ENCODE assay signal across 1 cellular context in the genomic region with DNA sequence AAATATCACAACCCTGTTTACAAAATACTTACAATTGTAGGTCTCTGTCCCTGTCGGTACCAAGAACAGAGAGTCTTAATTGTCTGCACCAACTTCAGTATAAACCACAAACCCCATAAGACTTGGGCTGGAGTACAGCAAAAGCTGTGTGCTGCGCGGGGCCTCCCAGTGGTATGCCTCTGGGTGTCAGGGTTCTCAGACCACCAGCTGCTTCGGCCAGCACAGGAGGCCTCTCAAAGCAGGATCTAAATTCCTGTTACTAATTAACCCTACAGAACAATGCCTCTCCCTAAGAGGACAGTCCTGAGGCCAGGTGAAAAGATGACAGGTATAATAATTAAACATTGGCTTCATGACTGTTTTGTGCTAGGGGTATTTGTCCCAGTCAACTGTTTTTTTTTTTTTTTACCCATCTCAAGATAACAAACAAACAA.
TF ChIP-seq lines count a peak whose summit lies in the region.

No MANE protein-coding gene starts in this region.

TF ChIP-seq in HepG2, 621 proteins besides CTCF, POLR2A, EP300 and RAD21 (continued from another document and continues in another):
- TF ChIP-seq FOSL2 (CRISPR knock-in tag; IDR thresholded peaks at IDR 0.05) = peak; percentile 38; the same call in 1 of the 2 replicates
- TF ChIP-seq, protein P1, sequence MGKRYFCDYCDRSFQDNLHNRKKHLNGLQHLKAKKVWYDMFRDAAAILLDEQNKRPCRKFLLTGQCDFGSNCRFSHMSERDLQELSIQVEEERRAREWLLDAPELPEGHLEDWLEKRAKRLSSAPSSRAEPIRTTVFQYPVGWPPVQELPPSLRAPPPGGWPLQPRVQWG (CRISPR knock-in tag; IDR thresholded peaks at IDR 0.05; ENCODE audit: borderline replicate concordance, low read depth) = no peak
- TF ChIP-seq ZNF34 (CRISPR knock-in tag; IDR thresholded peaks at IDR 0.05; ENCODE audit: borderline replicate concordance) = no peak
- TF ChIP-seq, protein P2, sequence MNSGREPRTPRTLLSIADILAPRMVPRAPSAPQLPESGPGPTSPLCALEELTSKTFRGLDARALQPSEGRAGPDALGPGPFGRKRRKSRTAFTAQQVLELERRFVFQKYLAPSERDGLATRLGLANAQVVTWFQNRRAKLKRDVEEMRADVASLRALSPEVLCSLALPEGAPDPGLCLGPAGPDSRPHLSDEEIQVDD (CRISPR knock-in tag; IDR thresholded peaks at IDR 0.05; ENCODE audit: borderline replicate concordance) = no peak
- no peak for TF ChIP-seq REPIN1 (CRISPR knock-in tag; IDR thresholded peaks at IDR 0.05; ENCODE audit: borderline replicate concordance, low read depth)
- peak; percentile 40; the same call in 1 of the 2 replicates for TF ChIP-seq HNF4A (CRISPR knock-in tag; IDR thresholded peaks at IDR 0.05)
- TF ChIP-seq ZNF350 (CRISPR knock-in tag; IDR thresholded peaks at IDR 0.05; ENCODE audit: borderline replicate concordance, low read depth) = no peak
- TF ChIP-seq, protein P3, sequence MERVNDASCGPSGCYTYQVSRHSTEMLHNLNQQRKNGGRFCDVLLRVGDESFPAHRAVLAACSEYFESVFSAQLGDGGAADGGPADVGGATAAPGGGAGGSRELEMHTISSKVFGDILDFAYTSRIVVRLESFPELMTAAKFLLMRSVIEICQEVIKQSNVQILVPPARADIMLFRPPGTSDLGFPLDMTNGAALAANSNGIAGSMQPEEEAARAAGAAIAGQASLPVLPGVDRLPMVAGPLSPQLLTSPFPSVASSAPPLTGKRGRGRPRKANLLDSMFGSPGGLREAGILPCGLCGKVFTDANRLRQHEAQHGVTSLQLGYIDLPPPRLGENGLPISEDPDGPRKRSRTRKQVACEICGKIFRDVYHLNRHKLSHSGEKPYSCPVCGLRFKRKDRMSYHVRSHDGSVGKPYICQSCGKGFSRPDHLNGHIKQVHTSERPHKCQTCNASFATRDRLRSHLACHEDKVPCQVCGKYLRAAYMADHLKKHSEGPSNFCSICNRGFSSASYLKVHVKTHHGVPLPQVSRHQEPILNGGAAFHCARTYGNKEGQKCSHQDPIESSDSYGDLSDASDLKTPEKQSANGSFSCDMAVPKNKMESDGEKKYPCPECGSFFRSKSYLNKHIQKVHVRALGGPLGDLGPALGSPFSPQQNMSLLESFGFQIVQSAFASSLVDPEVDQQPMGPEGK (CRISPR knock-in tag; IDR thresholded peaks at IDR 0.05) = no peak
- TF ChIP-seq FOXJ3 (CRISPR knock-in tag; IDR thresholded peaks at IDR 0.05; ENCODE audit: borderline replicate concordance) = 0 out of 2 replicates have a peak, but pooled peaks have one; percentile 22
- TF ChIP-seq, protein P4, sequence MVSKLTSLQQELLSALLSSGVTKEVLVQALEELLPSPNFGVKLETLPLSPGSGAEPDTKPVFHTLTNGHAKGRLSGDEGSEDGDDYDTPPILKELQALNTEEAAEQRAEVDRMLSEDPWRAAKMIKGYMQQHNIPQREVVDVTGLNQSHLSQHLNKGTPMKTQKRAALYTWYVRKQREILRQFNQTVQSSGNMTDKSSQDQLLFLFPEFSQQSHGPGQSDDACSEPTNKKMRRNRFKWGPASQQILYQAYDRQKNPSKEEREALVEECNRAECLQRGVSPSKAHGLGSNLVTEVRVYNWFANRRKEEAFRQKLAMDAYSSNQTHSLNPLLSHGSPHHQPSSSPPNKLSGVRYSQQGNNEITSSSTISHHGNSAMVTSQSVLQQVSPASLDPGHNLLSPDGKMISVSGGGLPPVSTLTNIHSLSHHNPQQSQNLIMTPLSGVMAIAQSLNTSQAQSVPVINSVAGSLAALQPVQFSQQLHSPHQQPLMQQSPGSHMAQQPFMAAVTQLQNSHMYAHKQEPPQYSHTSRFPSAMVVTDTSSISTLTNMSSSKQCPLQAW (CRISPR knock-in tag; IDR thresholded peaks at IDR 0.05) = peak; percentile 95
- TF ChIP-seq, protein P5, sequence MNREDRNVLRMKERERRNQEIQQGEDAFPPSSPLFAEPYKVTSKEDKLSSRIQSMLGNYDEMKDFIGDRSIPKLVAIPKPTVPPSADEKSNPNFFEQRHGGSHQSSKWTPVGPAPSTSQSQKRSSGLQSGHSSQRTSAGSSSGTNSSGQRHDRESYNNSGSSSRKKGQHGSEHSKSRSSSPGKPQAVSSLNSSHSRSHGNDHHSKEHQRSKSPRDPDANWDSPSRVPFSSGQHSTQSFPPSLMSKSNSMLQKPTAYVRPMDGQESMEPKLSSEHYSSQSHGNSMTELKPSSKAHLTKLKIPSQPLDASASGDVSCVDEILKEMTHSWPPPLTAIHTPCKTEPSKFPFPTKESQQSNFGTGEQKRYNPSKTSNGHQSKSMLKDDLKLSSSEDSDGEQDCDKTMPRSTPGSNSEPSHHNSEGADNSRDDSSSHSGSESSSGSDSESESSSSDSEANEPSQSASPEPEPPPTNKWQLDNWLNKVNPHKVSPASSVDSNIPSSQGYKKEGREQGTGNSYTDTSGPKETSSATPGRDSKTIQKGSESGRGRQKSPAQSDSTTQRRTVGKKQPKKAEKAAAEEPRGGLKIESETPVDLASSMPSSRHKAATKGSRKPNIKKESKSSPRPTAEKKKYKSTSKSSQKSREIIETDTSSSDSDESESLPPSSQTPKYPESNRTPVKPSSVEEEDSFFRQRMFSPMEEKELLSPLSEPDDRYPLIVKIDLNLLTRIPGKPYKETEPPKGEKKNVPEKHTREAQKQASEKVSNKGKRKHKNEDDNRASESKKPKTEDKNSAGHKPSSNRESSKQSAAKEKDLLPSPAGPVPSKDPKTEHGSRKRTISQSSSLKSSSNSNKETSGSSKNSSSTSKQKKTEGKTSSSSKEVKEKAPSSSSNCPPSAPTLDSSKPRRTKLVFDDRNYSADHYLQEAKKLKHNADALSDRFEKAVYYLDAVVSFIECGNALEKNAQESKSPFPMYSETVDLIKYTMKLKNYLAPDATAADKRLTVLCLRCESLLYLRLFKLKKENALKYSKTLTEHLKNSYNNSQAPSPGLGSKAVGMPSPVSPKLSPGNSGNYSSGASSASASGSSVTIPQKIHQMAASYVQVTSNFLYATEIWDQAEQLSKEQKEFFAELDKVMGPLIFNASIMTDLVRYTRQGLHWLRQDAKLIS (CRISPR knock-in tag; IDR thresholded peaks at IDR 0.05) = no peak
- TF ChIP-seq ZNF383 (CRISPR knock-in tag; IDR thresholded peaks at IDR 0.05; ENCODE audit: borderline replicate concordance) = no peak
- no peak for TF ChIP-seq MAFK (conservative IDR thresholded peaks at IDR 0.05 in 1 of 2, IDR thresholded peaks at IDR 0.05 in 1 of 2; ENCODE audit: low read length in 2 of 2)
- TF ChIP-seq ZNF709 (CRISPR knock-in tag; IDR thresholded peaks at IDR 0.05) = no peak
- TF ChIP-seq, protein P6, sequence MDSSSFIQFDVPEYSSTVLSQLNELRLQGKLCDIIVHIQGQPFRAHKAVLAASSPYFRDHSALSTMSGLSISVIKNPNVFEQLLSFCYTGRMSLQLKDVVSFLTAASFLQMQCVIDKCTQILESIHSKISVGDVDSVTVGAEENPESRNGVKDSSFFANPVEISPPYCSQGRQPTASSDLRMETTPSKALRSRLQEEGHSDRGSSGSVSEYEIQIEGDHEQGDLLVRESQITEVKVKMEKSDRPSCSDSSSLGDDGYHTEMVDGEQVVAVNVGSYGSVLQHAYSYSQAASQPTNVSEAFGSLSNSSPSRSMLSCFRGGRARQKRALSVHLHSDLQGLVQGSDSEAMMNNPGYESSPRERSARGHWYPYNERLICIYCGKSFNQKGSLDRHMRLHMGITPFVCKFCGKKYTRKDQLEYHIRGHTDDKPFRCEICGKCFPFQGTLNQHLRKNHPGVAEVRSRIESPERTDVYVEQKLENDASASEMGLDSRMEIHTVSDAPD (CRISPR knock-in tag; IDR thresholded peaks at IDR 0.05) = no peak
- TF ChIP-seq PAX8 (CRISPR knock-in tag; IDR thresholded peaks at IDR 0.05; ENCODE audit: borderline replicate concordance) = no peak
- TF ChIP-seq ZNF446 (CRISPR knock-in tag; IDR thresholded peaks at IDR 0.05) = no peak
- TF ChIP-seq, protein P7, sequence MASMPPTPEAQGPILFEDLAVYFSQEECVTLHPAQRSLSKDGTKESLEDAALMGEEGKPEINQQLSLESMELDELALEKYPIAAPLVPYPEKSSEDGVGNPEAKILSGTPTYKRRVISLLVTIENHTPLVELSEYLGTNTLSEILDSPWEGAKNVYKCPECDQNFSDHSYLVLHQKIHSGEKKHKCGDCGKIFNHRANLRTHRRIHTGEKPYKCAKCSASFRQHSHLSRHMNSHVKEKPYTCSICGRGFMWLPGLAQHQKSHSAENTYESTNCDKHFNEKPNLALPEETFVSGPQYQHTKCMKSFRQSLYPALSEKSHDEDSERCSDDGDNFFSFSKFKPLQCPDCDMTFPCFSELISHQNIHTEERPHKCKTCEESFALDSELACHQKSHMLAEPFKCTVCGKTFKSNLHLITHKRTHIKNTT (CRISPR knock-in tag; IDR thresholded peaks at IDR 0.05) = no peak
- no peak for TF ChIP-seq CHD2 (IDR thresholded peaks at IDR 0.05; ENCODE audit: low read depth, low read length)
- TF ChIP-seq HOXD1 (CRISPR knock-in tag; IDR thresholded peaks at IDR 0.05) = no peak
- no peak for TF ChIP-seq U2AF2 (IDR thresholded peaks at IDR 0.05; ENCODE audit: low read depth, low read length)
- TF ChIP-seq, protein P8, sequence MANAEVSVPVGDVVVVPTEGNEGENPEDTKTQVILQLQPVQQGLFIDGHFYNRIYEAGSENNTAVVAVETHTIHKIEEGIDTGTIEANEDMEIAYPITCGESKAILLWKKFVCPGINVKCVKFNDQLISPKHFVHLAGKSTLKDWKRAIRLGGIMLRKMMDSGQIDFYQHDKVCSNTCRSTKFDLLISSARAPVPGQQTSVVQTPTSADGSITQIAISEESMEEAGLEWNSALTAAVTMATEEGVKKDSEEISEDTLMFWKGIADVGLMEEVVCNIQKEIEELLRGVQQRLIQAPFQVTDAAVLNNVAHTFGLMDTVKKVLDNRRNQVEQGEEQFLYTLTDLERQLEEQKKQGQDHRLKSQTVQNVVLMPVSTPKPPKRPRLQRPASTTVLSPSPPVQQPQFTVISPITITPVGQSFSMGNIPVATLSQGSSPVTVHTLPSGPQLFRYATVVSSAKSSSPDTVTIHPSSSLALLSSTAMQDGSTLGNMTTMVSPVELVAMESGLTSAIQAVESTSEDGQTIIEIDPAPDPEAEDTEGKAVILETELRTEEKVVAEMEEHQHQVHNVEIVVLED (CRISPR knock-in tag; IDR thresholded peaks at IDR 0.05; ENCODE audit: borderline replicate concordance) = no peak
- no peak for TF ChIP-seq HMGA1 (CRISPR knock-in tag; conservative IDR thresholded peaks at IDR 0.05)
- TF ChIP-seq HOXA5 (CRISPR knock-in tag; IDR thresholded peaks at IDR 0.05) = 0 out of 2 replicates have a peak, but pooled peaks have one; percentile 28
- TF ChIP-seq KAT7 (CRISPR knock-in tag; IDR thresholded peaks at IDR 0.05; ENCODE audit: borderline replicate concordance) = peak; percentile 48; the same call in 1 of the 2 replicates
- no peak for TF ChIP-seq DMAP1 (CRISPR knock-in tag; IDR thresholded peaks at IDR 0.05)
- no peak for TF ChIP-seq FOSL1 (CRISPR knock-in tag; IDR thresholded peaks at IDR 0.05; ENCODE audit: borderline replicate concordance)
- 0 out of 2 replicates have a peak, but pooled peaks have one; percentile 10 for TF ChIP-seq RARA (CRISPR knock-in tag; IDR thresholded peaks at IDR 0.05)
- TF ChIP-seq ZNF331 (CRISPR knock-in tag; IDR thresholded peaks at IDR 0.05) = peak; percentile 15; the same call in 1 of the 2 replicates
- no peak for TF ChIP-seq PRMT3 (CRISPR knock-in tag; IDR thresholded peaks at IDR 0.05; ENCODE audit: borderline replicate concordance, low read depth)
- no peak for TF ChIP-seq ZC3H13 (CRISPR knock-in tag; IDR thresholded peaks at IDR 0.05)
- peak; percentile 97 for TF ChIP-seq SOX5 (CRISPR knock-in tag; IDR thresholded peaks at IDR 0.05; ENCODE audit: borderline replicate concordance)
- TF ChIP-seq, protein P9, sequence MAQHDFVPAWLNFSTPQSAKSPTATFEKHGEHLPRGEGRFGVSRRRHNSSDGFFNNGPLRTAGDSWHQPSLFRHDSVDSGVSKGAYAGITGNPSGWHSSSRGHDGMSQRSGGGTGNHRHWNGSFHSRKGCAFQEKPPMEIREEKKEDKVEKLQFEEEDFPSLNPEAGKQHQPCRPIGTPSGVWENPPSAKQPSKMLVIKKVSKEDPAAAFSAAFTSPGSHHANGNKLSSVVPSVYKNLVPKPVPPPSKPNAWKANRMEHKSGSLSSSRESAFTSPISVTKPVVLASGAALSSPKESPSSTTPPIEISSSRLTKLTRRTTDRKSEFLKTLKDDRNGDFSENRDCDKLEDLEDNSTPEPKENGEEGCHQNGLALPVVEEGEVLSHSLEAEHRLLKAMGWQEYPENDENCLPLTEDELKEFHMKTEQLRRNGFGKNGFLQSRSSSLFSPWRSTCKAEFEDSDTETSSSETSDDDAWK (CRISPR knock-in tag; IDR thresholded peaks at IDR 0.05) = no peak
- TF ChIP-seq ZNF230 (CRISPR knock-in tag; IDR thresholded peaks at IDR 0.05) = no peak
- no peak for TF ChIP-seq NPAS2 (CRISPR knock-in tag; IDR thresholded peaks at IDR 0.05; ENCODE audit: borderline replicate concordance)
- no peak for TF ChIP-seq KDM1A (CRISPR knock-in tag; IDR thresholded peaks at IDR 0.05)
- no peak for TF ChIP-seq KDM5B (CRISPR knock-in tag; IDR thresholded peaks at IDR 0.05; ENCODE audit: borderline replicate concordance)
- TF ChIP-seq ZNF7 (CRISPR knock-in tag; IDR thresholded peaks at IDR 0.05) = no peak
- peak; percentile 89 for TF ChIP-seq SAP130 (CRISPR knock-in tag; IDR thresholded peaks at IDR 0.05; ENCODE audit: low read depth)
- TF ChIP-seq, protein P10, sequence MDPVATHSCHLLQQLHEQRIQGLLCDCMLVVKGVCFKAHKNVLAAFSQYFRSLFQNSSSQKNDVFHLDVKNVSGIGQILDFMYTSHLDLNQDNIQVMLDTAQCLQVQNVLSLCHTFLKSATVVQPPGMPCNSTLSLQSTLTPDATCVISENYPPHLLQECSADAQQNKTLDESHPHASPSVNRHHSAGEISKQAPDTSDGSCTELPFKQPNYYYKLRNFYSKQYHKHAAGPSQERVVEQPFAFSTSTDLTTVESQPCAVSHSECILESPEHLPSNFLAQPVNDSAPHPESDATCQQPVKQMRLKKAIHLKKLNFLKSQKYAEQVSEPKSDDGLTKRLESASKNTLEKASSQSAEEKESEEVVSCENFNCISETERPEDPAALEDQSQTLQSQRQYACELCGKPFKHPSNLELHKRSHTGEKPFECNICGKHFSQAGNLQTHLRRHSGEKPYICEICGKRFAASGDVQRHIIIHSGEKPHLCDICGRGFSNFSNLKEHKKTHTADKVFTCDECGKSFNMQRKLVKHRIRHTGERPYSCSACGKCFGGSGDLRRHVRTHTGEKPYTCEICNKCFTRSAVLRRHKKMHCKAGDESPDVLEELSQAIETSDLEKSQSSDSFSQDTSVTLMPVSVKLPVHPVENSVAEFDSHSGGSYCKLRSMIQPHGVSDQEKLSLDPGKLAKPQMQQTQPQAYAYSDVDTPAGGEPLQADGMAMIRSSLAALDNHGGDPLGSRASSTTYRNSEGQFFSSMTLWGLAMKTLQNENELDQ (CRISPR knock-in tag; IDR thresholded peaks at IDR 0.05; ENCODE audit: borderline replicate concordance) = no peak
- 0 out of 2 replicates have a peak, but pooled peaks have one; percentile 32 for TF ChIP-seq MEIS1 (CRISPR knock-in tag; IDR thresholded peaks at IDR 0.05; ENCODE audit: borderline replicate concordance)
- TF ChIP-seq NAIF1 (CRISPR knock-in tag; IDR thresholded peaks at IDR 0.05; ENCODE audit: borderline replicate concordance) = no peak
- TF ChIP-seq RNF2 (conservative IDR thresholded peaks at IDR 0.05; ENCODE audit: low read depth) = no peak
- no peak for TF ChIP-seq KAT2B (IDR thresholded peaks at IDR 0.05; ENCODE audit: borderline replicate concordance, low read depth, low read length)
- peak; percentile 68 for TF ChIP-seq GATAD2A (CRISPR knock-in tag; IDR thresholded peaks at IDR 0.05)
- TF ChIP-seq ASH2L (IDR thresholded peaks at IDR 0.05; ENCODE audit: insufficient read length, low read depth, low read length) = no peak
- no peak for TF ChIP-seq ZNF296 (CRISPR knock-in tag; conservative IDR thresholded peaks at IDR 0.05)
- TF ChIP-seq EHMT2 (IDR thresholded peaks at IDR 0.05; ENCODE audit: borderline replicate concordance, low read depth, low read length) = no peak
- TF ChIP-seq RXRB (CRISPR knock-in tag; IDR thresholded peaks at IDR 0.05; ENCODE audit: borderline replicate concordance) = no peak
